1 cellular context compared by ENCODE assay signal in the genomic region with DNA sequence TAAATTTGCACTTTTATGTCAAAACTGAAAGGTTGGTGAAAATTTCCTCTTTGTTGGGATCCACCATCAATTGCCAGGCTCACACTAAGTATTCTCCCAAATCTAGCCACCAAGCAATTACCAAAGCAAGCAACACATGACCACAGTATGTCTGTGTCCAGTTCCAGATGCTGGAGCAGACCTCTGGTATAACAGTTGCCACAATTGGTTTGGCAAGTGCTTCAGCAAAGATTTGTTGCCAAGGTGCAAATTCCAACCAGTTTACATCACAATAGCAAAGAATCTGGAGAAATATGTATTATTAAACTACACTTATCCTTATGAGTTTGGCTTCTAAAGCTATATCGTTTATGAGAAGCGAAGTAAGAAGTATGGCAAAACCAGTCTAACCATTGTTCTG.
TF ChIP-seq lines count a peak whose summit lies in the region.

No MANE protein-coding gene starts in this region.

TF ChIP-seq in GM23338, 12 proteins besides CTCF, POLR2A, EP300 and RAD21 (continued from another document):
- TF ChIP-seq REST (IDR thresholded peaks at IDR 0.05; ENCODE audit: unreplicated experiment) (no peak), STAT1 (IDR thresholded peaks at IDR 0.05; ENCODE audit: unreplicated experiment) (no peak), ETS1 (IDR thresholded peaks at IDR 0.05) (no peak), CREB1 (CRISPR knock-in tag; IDR thresholded peaks at IDR 0.05; ENCODE audit: low read depth) (no peak), POLR2AphosphoS5 (IDR thresholded peaks at IDR 0.05; ENCODE audit: low read depth) (no peak), ZNF462 (CRISPR knock-in tag; IDR thresholded peaks at IDR 0.05) (no peak), ZNF331 (CRISPR knock-in tag; IDR thresholded peaks at IDR 0.05; ENCODE audit: low read depth) (no peak), JUNB (IDR thresholded peaks at IDR 0.05; ENCODE audit: unreplicated experiment) (no peak)
TF ChIP-seq in GM23338: peak in this region for 0.
